In the genomic region with DNA sequence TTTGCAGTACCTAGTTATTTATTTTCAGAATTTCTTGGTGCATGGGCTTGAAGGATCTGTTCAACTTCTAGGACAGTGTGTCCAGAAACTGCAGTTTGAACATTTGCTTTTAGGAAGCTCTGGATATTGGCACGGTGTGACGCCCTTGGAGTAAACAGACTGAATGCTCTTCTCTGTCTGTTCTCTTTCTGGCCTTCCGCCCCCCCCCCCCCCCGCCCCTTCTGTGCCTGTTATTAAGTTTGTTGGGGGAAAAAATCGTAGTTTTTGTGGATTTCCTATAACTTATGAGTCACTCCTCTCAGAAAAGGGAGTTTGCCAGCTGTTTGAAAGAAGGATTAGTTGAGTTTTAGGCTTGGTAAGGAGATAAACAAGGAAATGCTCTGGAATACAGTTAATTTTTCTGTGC, we compare ENCODE assay signal across 8 cellular contexts. TPM values are rescaled to one million over a fixed set of nuclear protein-coding genes. Genes with fewer than 3 reads are reported as not detected.
A peak's percentile ranks its signal among the peaks of the same experiment; 100 is the strongest.
DNase-seq lines count a peak whose midpoint lies in the region; ATAC-seq and TF ChIP-seq lines count a peak whose summit lies in the region.

No MANE protein-coding gene starts in this region.

- no peaks in the 10 kb centered on the region for H3K36me3 Mint-ChIP-seq in natural killer cell

- H3K4me3 ChIP-seq in HAP-1 = peak overlapping the region; percentile 66

- H3K27me3 Mint-ChIP-seq in natural killer cell (ENCODE audit: low read depth in 2 of 2) = peaks cover 3 to 19% of the 10 kb centered on the region in 2 donors

- peak overlapping the region; percentile 83 for H3K4me3 Mint-ChIP-seq in natural killer cell

- H3K9me3 ChIP-seq in HAP-1 = no peaks in the 10 kb centered on the region

- H3K4me1 ChIP-seq in HAP-1 = peaks cover 25% of the 10 kb centered on the region

- no peak for ATAC-seq in natural killer cell
- no peak for ATAC-seq in GM18505 (IDR thresholded peaks at IDR 0.05; ENCODE audit: unreplicated experiment)
- ATAC-seq in HG03025 (IDR thresholded peaks at IDR 0.05; ENCODE audit: low FRiP score, unreplicated experiment) = no peak

- no peak for TF ChIP-seq CTCF in VCaP (conservative IDR thresholded peaks at IDR 0.05)
- TF ChIP-seq CTCF in natural killer cell (IDR thresholded peaks at IDR 0.05) = no peak

- DNase-seq in COLO668 (lab: John Stamatoyannopoulos, UW; ENCODE audit: unreplicated experiment) = peak; percentile 42
- peak; percentile 17 to 23 for DNase-seq in HAP-1 (ENCODE audit: low spot score in 2 of 2)
- DNase-seq in fibroblast of peridontal ligament (ENCODE audit: extremely low read depth) = peak; percentile 77
- DNase-seq in natural killer cell = no peak
- no peak for DNase-seq in kidney tubule cell (ENCODE audit: low spot score)

- H3K36me3 ChIP-seq in HAP-1 (replicated peaks) = no peaks in the 10 kb centered on the region

- in situ Hi-C loops in HAP-1 (cut with MboI; ENCODE audit: low sequenced_read_pairs) = no loop called here

- intact Hi-C loops in natural killer cell (cut with micrococcal nuclease) = no loop called here

- peak overlapping the region; percentile 3 to 86 for H3K27ac Mint-ChIP-seq in natural killer cell

- H3K9me3 Mint-ChIP-seq in natural killer cell = no peaks in the 10 kb centered on the region

- peaks cover 18 to 19% of the 10 kb centered on the region in 2 donors for H3K4me1 Mint-ChIP-seq in natural killer cell

- peak overlapping the region; percentile 97 for H3K27ac ChIP-seq in VCaP

- no peaks in the 10 kb centered on the region for H3K27me3 ChIP-seq in HAP-1 (ENCODE audit: low read depth)

- no peak for TF ChIP-seq POLR2A in GM18505 (IDR thresholded peaks at IDR 0.05; ENCODE audit: borderline replicate concordance, extremely low read depth, insufficient read depth, insufficient read length)

RNA-seq across cellular contexts. Expression of a gene that starts 1.2 kb away (rescaled TPM):
- 1 to 10 TPM; 2.1 to 4.5 (median 3.1) TPM for total RNA-seq in natural killer cell

Comparison
In these comparisons a context has a peak if more than half of its experiments do, and no peak if none do; other contexts are left out.
1. DNase-seq: peak in COLO668 (single experiment), HAP-1 (2 of 2) and fibroblast of peridontal ligament (single experiment); none in natural killer cell (single experiment) and kidney tubule cell (single experiment).